8 cellular contexts compared by ENCODE assay signal in genomic region chr12:24948452-24948815, GRCh38. TPM values are rescaled to one million over a fixed set of nuclear protein-coding genes. Genes with fewer than 3 reads are reported as not detected.
DNase-seq lines count a peak whose midpoint lies in the region; ATAC-seq and TF ChIP-seq lines count a peak whose summit lies in the region.

No MANE protein-coding gene starts in this region.

- no peaks in the 10 kb centered on the region for H3K36me3 ChIP-seq in neutrophil

- no peaks in the 10 kb centered on the region for H3K9me3 Mint-ChIP-seq in activated CD4-positive, alpha-beta T cell treated with anti-CD3 and anti-CD28 coated beads for 36 hours (ENCODE audit: low read depth)
- H3K9me3 Mint-ChIP-seq in activated CD4-positive, alpha-beta T cell treated with anti-CD3 and anti-CD28 coated beads, Interleukin-2, amount 10 ng/mL, durations not matched to agents 24 days and 14 days, result no peaks in the 10 kb centered on the region

- peaks cover 17% of the 10 kb centered on the region for H3K36me3 Mint-ChIP-seq in activated CD4-positive, alpha-beta T cell treated with anti-CD3 and anti-CD28 coated beads for 36 hours (ENCODE audit: low read depth)
- peaks cover 10% of the 10 kb centered on the region for H3K36me3 Mint-ChIP-seq in activated CD4-positive, alpha-beta T cell treated with anti-CD3 and anti-CD28 coated beads, Interleukin-2, amount 10 ng/mL, durations not matched to agents 24 days and 14 days (ENCODE audit: low read depth)

- H3K27me3 ChIP-seq in neutrophil, result peaks cover 43% of the 10 kb centered on the region

- H3K27me3 Mint-ChIP-seq in activated CD4-positive, alpha-beta T cell treated with anti-CD3 and anti-CD28 coated beads for 36 hours, result peaks cover 48% of the 10 kb centered on the region
- H3K27me3 Mint-ChIP-seq in activated CD4-positive, alpha-beta T cell treated with anti-CD3 and anti-CD28 coated beads, Interleukin-2, amount 10 ng/mL, durations not matched to agents 24 days and 14 days, result peaks cover 8% of the 10 kb centered on the region

- H3K9me3 ChIP-seq in neutrophil, result no peaks in the 10 kb centered on the region

- POLR2A ChIA-PET in activated CD4-positive, alpha-beta T cell treated with anti-CD3 and anti-CD28 coated beads for 36 hours (lab: Charles Lee), result interaction anchor here (0.6 to 0.7 kb wide), 2 partner anchors 40 to 119 kb away, joined by 3 read pairs; no protein-coding TSS in a partner anchor

- H3K4me3 ChIP-seq in fibroblast of villous mesenchyme (ENCODE audit: low read depth, low read length) (peak overlapping the region; percentile 96), neutrophil (ENCODE audit: low read depth in 1 of 2, low read length in 1 of 2) (peak overlapping the region; percentile 56 to 59)

- TF ChIP-seq CTCF in fibroblast of villous mesenchyme (IDR thresholded peaks at IDR 0.05; ENCODE audit: insufficient read depth, low read depth, low read length), result no peak
- TF ChIP-seq CTCF in neutrophil (IDR thresholded peaks at IDR 0.05), result no peak

- peak; percentile 62 for ATAC-seq in activated CD4-positive, alpha-beta T cell treated with anti-CD3 and anti-CD28 coated beads for 36 hours
- ATAC-seq in HG03460 (IDR thresholded peaks at IDR 0.05; ENCODE audit: unreplicated experiment), result peak; percentile 26

- peak overlapping the region; percentile 74 for H3K4me3 Mint-ChIP-seq in activated CD4-positive, alpha-beta T cell treated with anti-CD3 and anti-CD28 coated beads for 36 hours
- peak overlapping the region; percentile 92 for H3K4me3 Mint-ChIP-seq in activated CD4-positive, alpha-beta T cell treated with anti-CD3 and anti-CD28 coated beads, Interleukin-2, amount 10 ng/mL, durations not matched to agents 24 days and 14 days

- intact Hi-C loops in activated CD4-positive, alpha-beta T cell treated with anti-CD3 and anti-CD28 coated beads for 36 hours (cut with DNase I, micrococcal nuclease), result loop anchor here (1.0 to 5.0 kb wide), 7 partner anchors 27 to 109 kb away; a partner anchor contains a TSS
- intact Hi-C loops in activated CD4-positive, alpha-beta T cell treated with anti-CD3 and anti-CD28 coated beads, Interleukin-2, amount 10 ng/mL, durations not matched to agents 24 days and 14 days (cut with micrococcal nuclease), result loop anchor here (1.0 to 5.0 kb wide), 5 partner anchors 29 to 419 kb away; no protein-coding TSS in a partner anchor

- H3K27ac ChIP-seq in neutrophil, result no peak overlapping the region

- H3K4me1 ChIP-seq in neutrophil (ENCODE audit: control insufficient read depth in 1 of 2, insufficient read depth in 1 of 2, low read depth in 1 of 2, low read length in 1 of 2), result peaks cover 27 to 32% of the 10 kb centered on the region in 2 experiments

- H3K27ac Mint-ChIP-seq in activated CD4-positive, alpha-beta T cell treated with anti-CD3 and anti-CD28 coated beads for 36 hours, result peak overlapping the region; percentile 91
- peak overlapping the region; percentile 93 for H3K27ac Mint-ChIP-seq in activated CD4-positive, alpha-beta T cell treated with anti-CD3 and anti-CD28 coated beads, Interleukin-2, amount 10 ng/mL, durations not matched to agents 24 days and 14 days

- CTCF ChIA-PET in activated CD4-positive, alpha-beta T cell treated with anti-CD3 and anti-CD28 coated beads for 36 hours (lab: Charles Lee), result interaction anchor here (0.7 to 2.0 kb wide), 3 partner anchors 10 to 134 kb away, joined by 4 to 9 read pairs (median 4); no protein-coding TSS in a partner anchor

- peaks cover 59% of the 10 kb centered on the region for H3K4me1 Mint-ChIP-seq in activated CD4-positive, alpha-beta T cell treated with anti-CD3 and anti-CD28 coated beads for 36 hours
- peaks cover 52% of the 10 kb centered on the region for H3K4me1 Mint-ChIP-seq in activated CD4-positive, alpha-beta T cell treated with anti-CD3 and anti-CD28 coated beads, Interleukin-2, amount 10 ng/mL, durations not matched to agents 24 days and 14 days

- peak; percentile 54 for DNase-seq in activated CD4-positive, alpha-beta T cell treated with anti-CD3 and anti-CD28 coated beads for 36 hours
- DNase-seq in activated CD4-positive, alpha-beta T cell treated with anti-CD3 and anti-CD28 coated beads, Interleukin-2, amount 50 U/mL, for 1 hour, result no peak
- DNase-seq in activated CD4-positive, alpha-beta T cell treated with anti-CD3 and anti-CD28 coated beads, Interleukin-2, amount 10 ng/mL, durations not matched to agents 24 days and 14 days, result peak; percentile 81
- DNase-seq in fibroblast of villous mesenchyme (ENCODE audit: low read depth) (peak; percentile 43), NCI-H1092 treated with DMSO at 0.1 percent for 48 hours (lab: John Stamatoyannopoulos, UW) (no peak), NCI-H2107 treated with DMSO at 0.1 percent for 48 hours (lab: John Stamatoyannopoulos, UW; ENCODE audit: unreplicated experiment) (no peak)

RNA-seq across cellular contexts. Expression of gene BCAT1, which starts 0.5 kb away (rescaled TPM):
- 10 to 100 TPM; 27.9 to 40.0 TPM for total RNA-seq in activated CD4-positive, alpha-beta T cell treated with anti-CD3 and anti-CD28 coated beads for 36 hours
- 49.7 and 51.9 TPM in 2 replicates for total RNA-seq in activated CD4-positive, alpha-beta T cell treated with anti-CD3 and anti-CD28 coated beads, Interleukin-2, amount 10 ng/mL, durations not matched to agents 24 days and 14 days
- 199 and 229 TPM in 2 replicates for total RNA-seq in fibroblast of villous mesenchyme

Comparison
In these comparisons a context has a peak if more than half of its experiments do, and no peak if none do; other contexts are left out.
1. DNase-seq: peak in activated CD4-positive, alpha-beta T cell treated with anti-CD3 and anti-CD28 coated beads for 36 hours (single experiment), activated CD4-positive, alpha-beta T cell treated with anti-CD3 and anti-CD28 coated beads, Interleukin-2, amount 10 ng/mL, durations not matched to agents 24 days and 14 days (single experiment) and fibroblast of villous mesenchyme (single experiment); none in activated CD4-positive, alpha-beta T cell treated with anti-CD3 and anti-CD28 coated beads, Interleukin-2, amount 50 U/mL, for 1 hour (single experiment), NCI-H1092 treated with DMSO at 0.1 percent for 48 hours (single experiment) and NCI-H2107 treated with DMSO at 0.1 percent for 48 hours (single experiment).